7 cellular contexts compared by ENCODE assay signal in genomic region chr6:70469965-70470364, GRCh38.
"Had no signal": no experiment of that assay in that cellular context is flagged by ENCODE, and none has a peak within 500 bp of the region (broad histone marks: within the 10 kb centered on the region; RNA-seq: fewer than 3 reads in every experiment).

No MANE protein-coding gene starts in this region.

- H3K4me3 ChIP-seq: GM12878 had no signal

- DNase-seq: GDM1, GF-D8 had no signal

- FAIRE-seq: G401.6, GM12878, GM12891, GM12892, GM18507 had no signal

- ATAC-seq: GM12878 had no signal
